ENCODE assay signal across 14 cellular contexts in the genomic region with DNA sequence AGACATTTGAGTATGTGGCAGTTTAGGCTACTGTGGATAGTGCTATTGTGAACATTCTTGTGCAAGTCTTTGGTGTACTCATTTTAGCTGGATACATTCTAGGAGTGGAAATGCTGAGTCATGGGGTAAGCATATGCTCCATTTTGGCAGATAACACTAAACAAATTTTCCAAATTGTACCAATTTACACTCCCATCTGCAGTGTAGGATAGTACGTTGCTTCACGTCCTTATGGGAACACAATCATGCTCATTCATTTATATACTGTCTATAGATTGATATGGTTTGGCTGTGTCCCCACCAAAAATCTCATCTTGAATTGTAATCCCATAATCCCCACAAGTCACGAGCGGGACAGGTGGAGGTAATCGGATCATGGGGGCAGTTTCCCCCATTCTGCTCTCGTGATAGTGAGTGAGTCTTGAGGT. TPM values are rescaled to one million over a fixed set of nuclear protein-coding genes. Genes with fewer than 3 reads are reported as not detected.
DNase-seq lines count a peak whose midpoint lies in the region; ATAC-seq and TF ChIP-seq lines count a peak whose summit lies in the region.
"Had no signal": no experiment of that assay in that cellular context is flagged by ENCODE, and none has a peak within 500 bp of the region (broad histone marks: within the 10 kb centered on the region; RNA-seq: fewer than 3 reads in every experiment).

No MANE protein-coding gene starts in this region.

- WGBS in endodermal cell (ENCODE audit: insufficient coverage in 1 of 2, insufficient read length in 1 of 2), 2 experiments, result 96 to 100% methylated on average over 2 to 6 of the region's 6 CpGs
- 85 to 99% (median 94%) methylated on average over 5 to 6 of the region's 6 CpGs for WGBS in adrenal gland, 4 donors

- no peaks in the 10 kb centered on the region for H3K27me3 Mint-ChIP-seq in activated CD4-positive, alpha-beta T cell treated with anti-CD3 and anti-CD28 coated beads, Interleukin-2, amount 10 ng/mL, durations not matched to agents 24 days and 14 days
- H3K27me3 Mint-ChIP-seq in endodermal cell (ENCODE audit: insufficient read depth), result no peaks in the 10 kb centered on the region

- intact Hi-C loops in activated CD4-positive, alpha-beta T cell treated with anti-CD3 and anti-CD28 coated beads, Interleukin-2, amount 10 ng/mL, durations not matched to agents 24 days and 14 days (cut with micrococcal nuclease), result no loop called here
- intact Hi-C loops in adrenal gland (cut with DNase I), result no loop called here

- no peak for TF ChIP-seq CTCF in endodermal cell (conservative IDR thresholded peaks at IDR 0.05)
- no peak for TF ChIP-seq CTCF in adrenal gland (IDR thresholded peaks at IDR 0.05)

- no peak for TF ChIP-seq POLR2A in adrenal gland (IDR thresholded peaks at IDR 0.05)

- no peak overlapping the region for H3K9ac ChIP-seq in endodermal cell (ENCODE audit: extremely low read depth, low read length, poor library complexity, severe bottlenecking)

- no peak for DNase-seq in activated CD4-positive, alpha-beta T cell treated with anti-CD3 and anti-CD28 coated beads, Interleukin-2, amount 10 ng/mL, durations not matched to agents 24 days and 14 days
- no peak for DNase-seq in activated CD4-positive, alpha-beta T cell treated with anti-CD3 and anti-CD28 coated beads, Interleukin-2, amount 50 U/mL, for 4 hours
- DNase-seq in NCI-H82 treated with DMSO at 0.1 percent for 48 hours (lab: John Stamatoyannopoulos, UW; ENCODE audit: unreplicated experiment), result peak; percentile 6
- DNase-seq in endodermal cell, result no peak
- DNase-seq in renal cortical epithelial cell (ENCODE audit: low read depth), result peak; percentile 54
- no peak for DNase-seq in adrenal gland
- DNase-seq: ACHN; activated naive CD4-positive, alpha-beta T cell treated with Interleukin-2 at 50 U/mL for 16 hours; heart right ventricle; NCI-H187 treated with DMSO at 0.1 percent for 48 hours; stimulated activated CD4-positive, alpha-beta T cell treated with anti-CD3 and anti-CD28 coated beads, Interleukin-2, amount 100 ng/mL, for 48 hours; tibial artery had no signal

- H3K9me3 ChIP-seq in endodermal cell (ENCODE audit: control insufficient read depth, low read length) (no peaks in the 10 kb centered on the region), adrenal gland (replicated peaks in 1 of 3) (no peaks in the 10 kb centered on the region)
- H3K9me3 ChIP-seq: heart right ventricle, tibial artery had no signal

- ATAC-seq in GM21576 (IDR thresholded peaks at IDR 0.05; ENCODE audit: unreplicated experiment) (no peak), GM19035 (IDR thresholded peaks at IDR 0.05; ENCODE audit: unreplicated experiment) (no peak)

- peaks cover 74% of the 10 kb centered on the region for H3K36me3 ChIP-seq in endodermal cell (ENCODE audit: control insufficient read depth, insufficient read depth, low read length)
- peaks cover 0 to 32% of the 10 kb centered on the region in 2 donors for H3K36me3 ChIP-seq in adrenal gland (replicated peaks in 1 of 2)

- H3K4me3 ChIP-seq in endodermal cell (ENCODE audit: low read length), result no peak overlapping the region
- no peak overlapping the region for H3K4me3 ChIP-seq in adrenal gland
- H3K4me3 ChIP-seq: heart right ventricle, tibial artery had no signal

- H3K27ac ChIP-seq in endodermal cell (ENCODE audit: low read depth, low read length) (no peak overlapping the region), adrenal gland (no peak overlapping the region)
- H3K27ac ChIP-seq: heart right ventricle, tibial artery had no signal

- no peaks in the 10 kb centered on the region for H3K9me3 Mint-ChIP-seq in activated CD4-positive, alpha-beta T cell treated with anti-CD3 and anti-CD28 coated beads, Interleukin-2, amount 10 ng/mL, durations not matched to agents 24 days and 14 days
- no peaks in the 10 kb centered on the region for H3K9me3 Mint-ChIP-seq in endodermal cell

- H3K4me1 ChIP-seq in endodermal cell (ENCODE audit: control insufficient read depth, insufficient read depth, low read length), result no peaks in the 10 kb centered on the region
- H3K4me1 ChIP-seq in adrenal gland (replicated peaks in 1 of 2), result peaks cover 6 to 21% of the 10 kb centered on the region in 2 donors

- peaks cover 33% of the 10 kb centered on the region for H3K36me3 Mint-ChIP-seq in activated CD4-positive, alpha-beta T cell treated with anti-CD3 and anti-CD28 coated beads, Interleukin-2, amount 10 ng/mL, durations not matched to agents 24 days and 14 days (ENCODE audit: low read depth)
- peaks cover 59% of the 10 kb centered on the region for H3K36me3 Mint-ChIP-seq in endodermal cell (ENCODE audit: low read depth)

- H3K4me3 Mint-ChIP-seq in activated CD4-positive, alpha-beta T cell treated with anti-CD3 and anti-CD28 coated beads, Interleukin-2, amount 10 ng/mL, durations not matched to agents 24 days and 14 days, result no peak overlapping the region
- H3K4me3 Mint-ChIP-seq in endodermal cell, result no peak overlapping the region

- H3K27me3 ChIP-seq in endodermal cell (ENCODE audit: control insufficient read depth, insufficient read depth, low read length, poor library complexity, severe bottlenecking) (no peaks in the 10 kb centered on the region), adrenal gland (no peaks in the 10 kb centered on the region)
- H3K27me3 ChIP-seq: heart right ventricle, tibial artery had no signal

- H3K4me1 Mint-ChIP-seq in activated CD4-positive, alpha-beta T cell treated with anti-CD3 and anti-CD28 coated beads, Interleukin-2, amount 10 ng/mL, durations not matched to agents 24 days and 14 days, result peaks cover 9% of the 10 kb centered on the region
- H3K4me1 Mint-ChIP-seq in endodermal cell, result no peaks in the 10 kb centered on the region

- H3K27ac Mint-ChIP-seq in activated CD4-positive, alpha-beta T cell treated with anti-CD3 and anti-CD28 coated beads, Interleukin-2, amount 10 ng/mL, durations not matched to agents 24 days and 14 days, result peak overlapping the region; percentile 14
- peak overlapping the region; percentile 21 for H3K27ac Mint-ChIP-seq in endodermal cell

RNA-seq across cellular contexts. Expression of a gene that starts 25.7 kb away (rescaled TPM):
- 41.0 and 41.1 TPM in 2 replicates for total RNA-seq in activated CD4-positive, alpha-beta T cell treated with anti-CD3 and anti-CD28 coated beads, Interleukin-2, amount 10 ng/mL, durations not matched to agents 24 days and 14 days
- total RNA-seq in endodermal cell (10 to 100 TPM; 39.5 to 44.1 TPM), renal cortical epithelial cell (27.4 and 40.6 TPM in 2 replicates), adrenal gland (10 to 100 TPM; 13.7 to 35.7 (median 28.0) TPM)
- polyA plus RNA-seq in endodermal cell (2013, experiment 1 of 2), result 28.5 TPM
- polyA plus RNA-seq in endodermal cell (2013, experiment 2 of 2), result 27.1 TPM
- polyA plus RNA-seq in adrenal gland, result 10 to 100 TPM; 13.6 to 19.6 (median 14.6) TPM

Comparison
In these comparisons a context has a peak if more than half of its experiments do, and no peak if none do; other contexts are left out.
1. DNase-seq: peak in NCI-H82 treated with DMSO at 0.1 percent for 48 hours (single experiment) and renal cortical epithelial cell (single experiment); none in activated CD4-positive, alpha-beta T cell treated with anti-CD3 and anti-CD28 coated beads, Interleukin-2, amount 10 ng/mL, durations not matched to agents 24 days and 14 days (single experiment), activated CD4-positive, alpha-beta T cell treated with anti-CD3 and anti-CD28 coated beads, Interleukin-2, amount 50 U/mL, for 4 hours (0 of 2), endodermal cell (single experiment) and adrenal gland (0 of 7).